In genomic region chr13:22903925-22904324, GRCh38 we compare ENCODE assay signal across 1 cellular context.
TF ChIP-seq lines count a peak whose summit lies in the region.

No MANE protein-coding gene starts in this region.

TF ChIP-seq in GM23338, 12 proteins besides CTCF, POLR2A, EP300 and RAD21 (continued from another document):
- TF ChIP-seq ETS1 (IDR thresholded peaks at IDR 0.05) (no peak), CREB1 (CRISPR knock-in tag; IDR thresholded peaks at IDR 0.05; ENCODE audit: low read depth) (no peak), EZH2phosphoT487 (IDR thresholded peaks at IDR 0.05; ENCODE audit: unreplicated experiment) (no peak)
